In genomic region chr2:234702731-234703225, GRCh38 we compare ENCODE assay signal across 2 cellular contexts.
A peak's percentile ranks its signal among the peaks of the same experiment; 100 is the strongest.
TF ChIP-seq lines count a peak whose summit lies in the region.

No MANE protein-coding gene starts in this region.

TF ChIP-seq in HEK293, 187 proteins besides CTCF, POLR2A, EP300 and RAD21:
- TF ChIP-seq PRDM10 (tag by site-specific recombination; IDR thresholded peaks at IDR 0.05) (no peak), BCL11B (tag by site-specific recombination; IDR thresholded peaks at IDR 0.05; ENCODE audit: low read depth) (no peak), HOXD13 (CRISPR knock-in tag; IDR thresholded peaks at IDR 0.05; ENCODE audit: borderline replicate concordance) (0 out of 2 replicates have a peak, but pooled peaks have one; percentile 26), EGR2 (tag by site-specific recombination; IDR thresholded peaks at IDR 0.05; ENCODE audit: low read depth) (peak; percentile 87), ZFHX2 (tag by site-specific recombination; conservative IDR thresholded peaks at IDR 0.05) (peak; percentile 88)
- TF ChIP-seq, protein P1, sequence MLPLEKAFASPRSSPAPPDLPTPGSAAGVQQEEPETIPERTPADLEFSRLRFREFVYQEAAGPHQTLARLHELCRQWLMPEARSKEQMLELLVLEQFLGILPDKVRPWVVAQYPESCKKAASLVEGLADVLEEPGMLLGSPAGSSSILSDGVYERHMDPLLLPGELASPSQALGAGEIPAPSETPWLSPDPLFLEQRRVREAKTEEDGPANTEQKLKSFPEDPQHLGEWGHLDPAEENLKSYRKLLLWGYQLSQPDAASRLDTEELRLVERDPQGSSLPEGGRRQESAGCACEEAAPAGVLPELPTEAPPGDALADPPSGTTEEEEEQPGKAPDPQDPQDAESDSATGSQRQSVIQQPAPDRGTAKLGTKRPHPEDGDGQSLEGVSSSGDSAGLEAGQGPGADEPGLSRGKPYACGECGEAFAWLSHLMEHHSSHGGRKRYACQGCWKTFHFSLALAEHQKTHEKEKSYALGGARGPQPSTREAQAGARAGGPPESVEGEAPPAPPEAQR (tag by site-specific recombination; IDR thresholded peaks at IDR 0.05) = no peak

TF ChIP-seq in HepG2, 621 proteins besides CTCF, POLR2A, EP300 and RAD21 (continues in another document):
- TF ChIP-seq, protein P2, sequence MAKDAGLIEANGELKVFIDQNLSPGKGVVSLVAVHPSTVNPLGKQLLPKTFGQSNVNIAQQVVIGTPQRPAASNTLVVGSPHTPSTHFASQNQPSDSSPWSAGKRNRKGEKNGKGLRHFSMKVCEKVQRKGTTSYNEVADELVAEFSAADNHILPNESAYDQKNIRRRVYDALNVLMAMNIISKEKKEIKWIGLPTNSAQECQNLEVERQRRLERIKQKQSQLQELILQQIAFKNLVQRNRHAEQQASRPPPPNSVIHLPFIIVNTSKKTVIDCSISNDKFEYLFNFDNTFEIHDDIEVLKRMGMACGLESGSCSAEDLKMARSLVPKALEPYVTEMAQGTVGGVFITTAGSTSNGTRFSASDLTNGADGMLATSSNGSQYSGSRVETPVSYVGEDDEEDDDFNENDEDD (CRISPR knock-in tag; IDR thresholded peaks at IDR 0.05; ENCODE audit: borderline replicate concordance) = peak; percentile 20; the same call in 1 of the 2 replicates
- TF ChIP-seq HNF4A (CRISPR knock-in tag; IDR thresholded peaks at IDR 0.05) (peak; percentile 33), ZNF317 (CRISPR knock-in tag; IDR thresholded peaks at IDR 0.05) (0 out of 2 replicates have a peak, but pooled peaks have one; percentile 45), ZNF34 (CRISPR knock-in tag; IDR thresholded peaks at IDR 0.05; ENCODE audit: borderline replicate concordance) (no peak), ZSCAN21 (CRISPR knock-in tag; IDR thresholded peaks at IDR 0.05; ENCODE audit: borderline replicate concordance) (0 out of 2 replicates have a peak, but pooled peaks have one; percentile 15), ZNF749 (CRISPR knock-in tag; IDR thresholded peaks at IDR 0.05; ENCODE audit: borderline replicate concordance) (0 out of 2 replicates have a peak, but pooled peaks have one; percentile 19), GPN1 (CRISPR knock-in tag; IDR thresholded peaks at IDR 0.05; ENCODE audit: borderline replicate concordance) (0 out of 2 replicates have a peak, but pooled peaks have one; percentile 44), ZFP91 (CRISPR knock-in tag; IDR thresholded peaks at IDR 0.05; ENCODE audit: borderline replicate concordance) (peak; percentile 43; the same call in 1 of the 2 replicates), FOXA3 (CRISPR knock-in tag; IDR thresholded peaks at IDR 0.05) (peak; percentile 22; the same call in 1 of the 2 replicates), PCBP1 (IDR thresholded peaks at IDR 0.05; ENCODE audit: borderline replicate concordance, low read depth, low read length) (no peak), GATAD1 (CRISPR knock-in tag; IDR thresholded peaks at IDR 0.05) (peak; percentile 23; the same call in 1 of the 2 replicates), ZMYM4 (CRISPR knock-in tag; IDR thresholded peaks at IDR 0.05) (peak; percentile 30; the same call in 1 of the 2 replicates), ZNF572 (CRISPR knock-in tag; IDR thresholded peaks at IDR 0.05) (peak; percentile 33; the same call in 1 of the 2 replicates), HIVEP1 (CRISPR knock-in tag; IDR thresholded peaks at IDR 0.05) (0 out of 2 replicates have a peak, but pooled peaks have one; percentile 25), ZNF292 (CRISPR knock-in tag; IDR thresholded peaks at IDR 0.05; ENCODE audit: borderline replicate concordance, low read depth) (peak; percentile 41; the same call in 1 of the 2 replicates), ZNF792 (CRISPR knock-in tag; IDR thresholded peaks at IDR 0.05) (no peak), HNRNPL (IDR thresholded peaks at IDR 0.05; ENCODE audit: low read depth, low read length) (0 out of 2 replicates have a peak, but pooled peaks have one; percentile 49), IKZF1 (IDR thresholded peaks at IDR 0.05) (no peak), ZNF616 (CRISPR knock-in tag; IDR thresholded peaks at IDR 0.05; ENCODE audit: low read depth) (0 out of 2 replicates have a peak, but pooled peaks have one; percentile 31), SP4 (CRISPR knock-in tag; IDR thresholded peaks at IDR 0.05) (0 out of 2 replicates have a peak, but pooled peaks have one; percentile 26), ZNF687 (CRISPR knock-in tag; IDR thresholded peaks at IDR 0.05) (peak; percentile 85)
- TF ChIP-seq, protein P3, sequence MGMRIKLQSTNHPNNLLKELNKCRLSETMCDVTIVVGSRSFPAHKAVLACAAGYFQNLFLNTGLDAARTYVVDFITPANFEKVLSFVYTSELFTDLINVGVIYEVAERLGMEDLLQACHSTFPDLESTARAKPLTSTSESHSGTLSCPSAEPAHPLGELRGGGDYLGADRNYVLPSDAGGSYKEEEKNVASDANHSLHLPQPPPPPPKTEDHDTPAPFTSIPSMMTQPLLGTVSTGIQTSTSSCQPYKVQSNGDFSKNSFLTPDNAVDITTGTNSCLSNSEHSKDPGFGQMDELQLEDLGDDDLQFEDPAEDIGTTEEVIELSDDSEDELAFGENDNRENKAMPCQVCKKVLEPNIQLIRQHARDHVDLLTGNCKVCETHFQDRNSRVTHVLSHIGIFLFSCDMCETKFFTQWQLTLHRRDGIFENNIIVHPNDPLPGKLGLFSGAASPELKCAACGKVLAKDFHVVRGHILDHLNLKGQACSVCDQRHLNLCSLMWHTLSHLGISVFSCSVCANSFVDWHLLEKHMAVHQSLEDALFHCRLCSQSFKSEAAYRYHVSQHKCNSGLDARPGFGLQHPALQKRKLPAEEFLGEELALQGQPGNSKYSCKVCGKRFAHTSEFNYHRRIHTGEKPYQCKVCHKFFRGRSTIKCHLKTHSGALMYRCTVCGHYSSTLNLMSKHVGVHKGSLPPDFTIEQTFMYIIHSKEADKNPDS (CRISPR knock-in tag; IDR thresholded peaks at IDR 0.05) = 0 out of 2 replicates have a peak, but pooled peaks have one; percentile 56
- TF ChIP-seq, protein P4, sequence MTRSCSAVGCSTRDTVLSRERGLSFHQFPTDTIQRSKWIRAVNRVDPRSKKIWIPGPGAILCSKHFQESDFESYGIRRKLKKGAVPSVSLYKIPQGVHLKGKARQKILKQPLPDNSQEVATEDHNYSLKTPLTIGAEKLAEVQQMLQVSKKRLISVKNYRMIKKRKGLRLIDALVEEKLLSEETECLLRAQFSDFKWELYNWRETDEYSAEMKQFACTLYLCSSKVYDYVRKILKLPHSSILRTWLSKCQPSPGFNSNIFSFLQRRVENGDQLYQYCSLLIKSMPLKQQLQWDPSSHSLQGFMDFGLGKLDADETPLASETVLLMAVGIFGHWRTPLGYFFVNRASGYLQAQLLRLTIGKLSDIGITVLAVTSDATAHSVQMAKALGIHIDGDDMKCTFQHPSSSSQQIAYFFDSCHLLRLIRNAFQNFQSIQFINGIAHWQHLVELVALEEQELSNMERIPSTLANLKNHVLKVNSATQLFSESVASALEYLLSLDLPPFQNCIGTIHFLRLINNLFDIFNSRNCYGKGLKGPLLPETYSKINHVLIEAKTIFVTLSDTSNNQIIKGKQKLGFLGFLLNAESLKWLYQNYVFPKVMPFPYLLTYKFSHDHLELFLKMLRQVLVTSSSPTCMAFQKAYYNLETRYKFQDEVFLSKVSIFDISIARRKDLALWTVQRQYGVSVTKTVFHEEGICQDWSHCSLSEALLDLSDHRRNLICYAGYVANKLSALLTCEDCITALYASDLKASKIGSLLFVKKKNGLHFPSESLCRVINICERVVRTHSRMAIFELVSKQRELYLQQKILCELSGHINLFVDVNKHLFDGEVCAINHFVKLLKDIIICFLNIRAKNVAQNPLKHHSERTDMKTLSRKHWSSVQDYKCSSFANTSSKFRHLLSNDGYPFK (CRISPR knock-in tag; IDR thresholded peaks at IDR 0.05; ENCODE audit: borderline replicate concordance) = 0 out of 2 replicates have a peak, but pooled peaks have one; percentile 30
- TF ChIP-seq, protein P5, sequence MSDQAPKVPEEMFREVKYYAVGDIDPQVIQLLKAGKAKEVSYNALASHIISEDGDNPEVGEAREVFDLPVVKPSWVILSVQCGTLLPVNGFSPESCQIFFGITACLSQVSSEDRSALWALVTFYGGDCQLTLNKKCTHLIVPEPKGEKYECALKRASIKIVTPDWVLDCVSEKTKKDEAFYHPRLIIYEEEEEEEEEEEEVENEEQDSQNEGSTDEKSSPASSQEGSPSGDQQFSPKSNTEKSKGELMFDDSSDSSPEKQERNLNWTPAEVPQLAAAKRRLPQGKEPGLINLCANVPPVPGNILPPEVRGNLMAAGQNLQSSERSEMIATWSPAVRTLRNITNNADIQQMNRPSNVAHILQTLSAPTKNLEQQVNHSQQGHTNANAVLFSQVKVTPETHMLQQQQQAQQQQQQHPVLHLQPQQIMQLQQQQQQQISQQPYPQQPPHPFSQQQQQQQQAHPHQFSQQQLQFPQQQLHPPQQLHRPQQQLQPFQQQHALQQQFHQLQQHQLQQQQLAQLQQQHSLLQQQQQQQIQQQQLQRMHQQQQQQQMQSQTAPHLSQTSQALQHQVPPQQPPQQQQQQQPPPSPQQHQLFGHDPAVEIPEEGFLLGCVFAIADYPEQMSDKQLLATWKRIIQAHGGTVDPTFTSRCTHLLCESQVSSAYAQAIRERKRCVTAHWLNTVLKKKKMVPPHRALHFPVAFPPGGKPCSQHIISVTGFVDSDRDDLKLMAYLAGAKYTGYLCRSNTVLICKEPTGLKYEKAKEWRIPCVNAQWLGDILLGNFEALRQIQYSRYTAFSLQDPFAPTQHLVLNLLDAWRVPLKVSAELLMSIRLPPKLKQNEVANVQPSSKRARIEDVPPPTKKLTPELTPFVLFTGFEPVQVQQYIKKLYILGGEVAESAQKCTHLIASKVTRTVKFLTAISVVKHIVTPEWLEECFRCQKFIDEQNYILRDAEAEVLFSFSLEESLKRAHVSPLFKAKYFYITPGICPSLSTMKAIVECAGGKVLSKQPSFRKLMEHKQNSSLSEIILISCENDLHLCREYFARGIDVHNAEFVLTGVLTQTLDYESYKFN (CRISPR knock-in tag; conservative IDR thresholded peaks at IDR 0.05) = peak; percentile 33
- TF ChIP-seq, protein P6, sequence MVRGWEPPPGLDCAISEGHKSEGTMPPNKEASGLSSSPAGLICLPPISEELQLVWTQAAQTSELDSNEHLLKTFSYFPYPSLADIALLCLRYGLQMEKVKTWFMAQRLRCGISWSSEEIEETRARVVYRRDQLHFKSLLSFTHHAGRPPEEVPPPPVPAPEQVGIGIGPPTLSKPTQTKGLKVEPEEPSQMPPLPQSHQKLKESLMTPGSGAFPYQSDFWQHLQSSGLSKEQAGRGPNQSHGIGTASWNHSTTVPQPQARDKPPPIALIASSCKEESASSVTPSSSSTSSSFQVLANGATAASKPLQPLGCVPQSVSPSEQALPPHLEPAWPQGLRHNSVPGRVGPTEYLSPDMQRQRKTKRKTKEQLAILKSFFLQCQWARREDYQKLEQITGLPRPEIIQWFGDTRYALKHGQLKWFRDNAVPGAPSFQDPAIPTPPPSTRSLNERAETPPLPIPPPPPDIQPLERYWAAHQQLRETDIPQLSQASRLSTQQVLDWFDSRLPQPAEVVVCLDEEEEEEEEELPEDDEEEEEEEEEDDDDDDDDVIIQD (CRISPR knock-in tag; IDR thresholded peaks at IDR 0.05; ENCODE audit: low read depth) = peak; percentile 56; the same call in 1 of the 2 replicates
